8 cellular contexts compared by ENCODE assay signal in genomic region chr11:110092577-110093406, GRCh38. TPM values are rescaled to one million over a fixed set of nuclear protein-coding genes. Genes with fewer than 3 reads are reported as not detected.
A peak's percentile ranks its signal among the peaks of the same experiment; 100 is the strongest.
DNase-seq lines count a peak whose midpoint lies in the region; ATAC-seq and TF ChIP-seq lines count a peak whose summit lies in the region.

TSS of gene ZC3H12C (plus strand) at chr11:110093392. CDS start at chr11:110093412, 20 bp downstream.

- DNase-seq in activated effector memory CD4-positive, alpha-beta T cell treated with anti-CD3 and anti-CD28 coated beads, Interleukin-2, amount 50 U/mL, for 16 hours, result peak; percentile 70
- no peak for DNase-seq in activated effector memory CD4-positive, alpha-beta T cell treated with Interleukin-2 at 50 U/mL for 16 hours
- DNase-seq in NB4 (ENCODE audit: low read depth) (peak; percentile 84), SK-N-MC (ENCODE audit: low read depth, low spot score) (no peak), mammary epithelial cell (peak; percentile 95), iPS-NIHi11 (ENCODE audit: low spot score) (peak; percentile 79), skeletal muscle cell (ENCODE audit: low read depth) (peak; percentile 66)

- peak; percentile 59 for ATAC-seq in HG02571 (IDR thresholded peaks at IDR 0.05; ENCODE audit: unreplicated experiment)

- dilution Hi-C loops in mammary epithelial cell (cut with HindIII; ENCODE audit: low sequenced_read_pairs), result no loop called here

- H4K20me1 ChIP-seq in mammary epithelial cell (ENCODE audit: insufficient read depth, low read length), result no peaks in the 10 kb centered on the region

- H3K9me3 ChIP-seq in SK-N-MC (ENCODE audit: low read depth, low read length) (no peaks in the 10 kb centered on the region), mammary epithelial cell (replicated peaks; ENCODE audit: insufficient read depth, low read length) (no peaks in the 10 kb centered on the region)

- H3K79me2 ChIP-seq in mammary epithelial cell (ENCODE audit: insufficient read depth, low read length), result peaks cover 50% of the 10 kb centered on the region

- H3K9ac ChIP-seq in SK-N-MC (ENCODE audit: insufficient read length) (peak within 1 kb of the TSS; percentile 78), mammary epithelial cell (ENCODE audit: insufficient read depth, low read length) (peak within 1 kb of the TSS; percentile 87)

- 0% methylated on average over 2 of the region's 106 CpGs for WGBS in mammary epithelial cell (ENCODE audit: low coverage, missing lambda C conversion rate)

- H3K4me1 ChIP-seq in mammary epithelial cell (ENCODE audit: insufficient read depth, low read length), result peaks cover 39% of the 10 kb centered on the region

- H2AFZ ChIP-seq in mammary epithelial cell (ENCODE audit: low read depth, low read length), result peak within 1 kb of the TSS; percentile 89

- H3K27ac ChIP-seq in SK-N-MC (no peak within 1 kb of the TSS), mammary epithelial cell (ENCODE audit: insufficient read depth, low read depth, low read length) (peak within 1 kb of the TSS; percentile 90)

- in situ Hi-C loops in mammary epithelial cell (cut with MboI; ENCODE audit: low sequenced_read_pairs in 2 of 2), result loop anchor here in 1 of 2 donors (10.0 kb wide), 1 partner anchor 148 kb away; no protein-coding TSS in a partner anchor

- CTCF ChIA-PET in mammary epithelial cell (lab: Charles Lee; ENCODE audit: low non-redundant PET), result interaction anchor here (0.5 to 0.7 kb wide), 4 partner anchors 113 to 1069 kb away, joined by 3 to 12 read pairs (median 3); no protein-coding TSS in a partner anchor

- H3K4me3 ChIP-seq in NB4 (ENCODE audit: low read depth, low read length), result no peak within 1 kb of the TSS
- H3K4me3 ChIP-seq in SK-N-MC, result peak within 1 kb of the TSS; percentile 90
- peak within 1 kb of the TSS; percentile 73 to 87 (median 74) for H3K4me3 ChIP-seq in mammary epithelial cell (replicated peaks in 1 of 3; ENCODE audit: insufficient read depth in 1 of 3, low read depth in 2 of 3, low read length in 3 of 3)
- peak within 1 kb of the TSS; percentile 81 for H3K4me3 ChIP-seq in skeletal muscle cell (ENCODE audit: low read depth, low read length)

- H3K4me2 ChIP-seq in mammary epithelial cell (ENCODE audit: insufficient read depth, low read depth, low read length), result peak within 1 kb of the TSS; percentile 98

- TF ChIP-seq CTCF in NB4 (IDR thresholded peaks at IDR 0.05; ENCODE audit: low read depth, low read length) (no peak), mammary epithelial cell (conservative IDR thresholded peaks at IDR 0.05 in 1 of 2, IDR thresholded peaks at IDR 0.05 in 1 of 2; ENCODE audit: extremely low read depth in 1 of 2, insufficient read depth in 1 of 2, low read depth in 1 of 2, low read length in 2 of 2) (peak; percentile 8 to 62)

- no peak for TF ChIP-seq POLR2A in NB4 (IDR thresholded peaks at IDR 0.05; ENCODE audit: extremely low read depth, insufficient read length)

- intact Hi-C loops in mammary epithelial cell (cut with micrococcal nuclease), result loop anchor here (1.0 to 5.0 kb wide), 4 partner anchors 50 to 285 kb away; no protein-coding TSS in a partner anchor

- no TSS peak for BruUV-seq in mammary epithelial cell (replicated peaks; lab: Mats Ljungman, UMichigan)

- H3K36me3 ChIP-seq in SK-N-MC (ENCODE audit: insufficient read depth, low read length), result no peaks in the 10 kb centered on the region
- no peaks in the 10 kb centered on the region for H3K36me3 ChIP-seq in mammary epithelial cell (ENCODE audit: insufficient read depth, low read length)

- no peaks in the 10 kb centered on the region for H3K27me3 ChIP-seq in mammary epithelial cell (ENCODE audit: insufficient read depth, low read length)

RNA-seq across cellular contexts. Expression of gene ZC3H12C, which starts in this region (rescaled TPM):
- total RNA-seq in mammary epithelial cell, result 10 to 100 TPM; 16.0 to 26.9 TPM
- polyA plus RNA-seq in mammary epithelial cell, result 14.0 TPM
- polyA minus RNA-seq in mammary epithelial cell, result 22.2 TPM

Comparison
In these comparisons a context has a peak if more than half of its experiments do, and no peak if none do; other contexts are left out.
1. DNase-seq: peak in activated effector memory CD4-positive, alpha-beta T cell treated with anti-CD3 and anti-CD28 coated beads, Interleukin-2, amount 50 U/mL, for 16 hours (single experiment), NB4 (single experiment), mammary epithelial cell (single experiment), iPS-NIHi11 (single experiment) and skeletal muscle cell (single experiment); none in activated effector memory CD4-positive, alpha-beta T cell treated with Interleukin-2 at 50 U/mL for 16 hours (single experiment) and SK-N-MC (single experiment).